Comparison of ENCODE assay signal across 11 cellular contexts in genomic region chr1:116433283-116434257, GRCh38.
DNase-seq lines count a peak whose midpoint lies in the region; ATAC-seq and TF ChIP-seq lines count a peak whose summit lies in the region.
"Had no signal": no experiment of that assay in that cellular context is flagged by ENCODE, and none has a peak within 500 bp of the region (broad histone marks: within the 10 kb centered on the region; RNA-seq: fewer than 3 reads in every experiment).

No MANE protein-coding gene starts in this region.

- CTCF ChIA-PET in RWPE1 (lab: Yijun Ruan, JAX) = no interaction called here

- H3K27me3 Mint-ChIP-seq in stimulated activated memory B cell treated with anti-CD40 and anti-IgM and Interleukin-4, amounts not matched to agents 10 μg/mL and 1 μg/mL and 100 μg/mL, for 72 hours = no peaks in the 10 kb centered on the region

- H3K4me3 ChIP-seq in cardiac fibroblast (replicated peaks in 1 of 2; ENCODE audit: low read depth in 2 of 2, low read length in 2 of 2) = no peak overlapping the region

- H3K9me3 Mint-ChIP-seq in stimulated activated memory B cell treated with anti-CD40 and anti-IgM and Interleukin-4, amounts not matched to agents 10 μg/mL and 1 μg/mL and 100 μg/mL, for 72 hours = no peaks in the 10 kb centered on the region
- H3K9me3 Mint-ChIP-seq: activated B cell treated with CpG ODN at 0.5 μM for 24 hours had no signal

- no peak for TF ChIP-seq CTCF in cardiac fibroblast (IDR thresholded peaks at IDR 0.05; ENCODE audit: low read depth, low read length)
- TF ChIP-seq CTCF in RWPE1 (conservative IDR thresholded peaks at IDR 0.05; ENCODE audit: low read depth) = no peak

- ATAC-seq in stimulated activated memory B cell treated with anti-CD40 and anti-IgM and Interleukin-4, amounts not matched to agents 10 μg/mL and 1 μg/mL and 100 μg/mL, for 72 hours = peak; percentile 41
- ATAC-seq in HG03095 (IDR thresholded peaks at IDR 0.05; ENCODE audit: unreplicated experiment) = no peak

- no peaks in the 10 kb centered on the region for H3K36me3 Mint-ChIP-seq in stimulated activated memory B cell treated with anti-CD40 and anti-IgM and Interleukin-4, amounts not matched to agents 10 μg/mL and 1 μg/mL and 100 μg/mL, for 72 hours

- H3K4me1 Mint-ChIP-seq in stimulated activated memory B cell treated with anti-CD40 and anti-IgM and Interleukin-4, amounts not matched to agents 10 μg/mL and 1 μg/mL and 100 μg/mL, for 72 hours = no peaks in the 10 kb centered on the region
- H3K4me1 Mint-ChIP-seq: activated B cell treated with CpG ODN at 0.5 μM for 24 hours had no signal

- H3K27ac Mint-ChIP-seq in stimulated activated memory B cell treated with anti-CD40 and anti-IgM and Interleukin-4, amounts not matched to agents 10 μg/mL and 1 μg/mL and 100 μg/mL, for 72 hours = no peak overlapping the region
- H3K27ac Mint-ChIP-seq: activated B cell treated with CpG ODN at 0.5 μM for 24 hours had no signal

- H3K27ac ChIP-seq in RWPE1 = no peak overlapping the region

- H3K4me3 Mint-ChIP-seq in stimulated activated memory B cell treated with anti-CD40 and anti-IgM and Interleukin-4, amounts not matched to agents 10 μg/mL and 1 μg/mL and 100 μg/mL, for 72 hours = no peak overlapping the region
- H3K4me3 Mint-ChIP-seq: activated B cell treated with CpG ODN at 0.5 μM for 24 hours had no signal

- DNase-seq in NCI-H2029 (lab: John Stamatoyannopoulos, UW) = peak; percentile 85
- peak; percentile 34 to 40 for DNase-seq in cardiac fibroblast (ENCODE audit: low read depth in 2 of 2)
- DNase-seq in left kidney (ENCODE audit: low read depth, low spot score) = peak; percentile 35
- no peak for DNase-seq in RWPE1 (ENCODE audit: low spot score)
- no peak for DNase-seq in stimulated activated CD4-positive, alpha-beta T cell treated with anti-CD3 and anti-CD28 coated beads, Interleukin-4, amount 100 ng/mL, for 4 hours
- no peak for DNase-seq in AML-193 (lab: John Stamatoyannopoulos, UW)
- DNase-seq: activated B cell treated with CpG ODN at 0.5 μM for 24 hours; effector memory CD4-positive, alpha-beta T cell; NCI-H1436 had no signal

- POLR2A ChIA-PET in RWPE1 (lab: Yijun Ruan, JAX; ENCODE audit: low non-redundant PET) = no interaction called here

Comparison
In these comparisons a context has a peak if more than half of its experiments do, and no peak if none do; other contexts are left out.
1. DNase-seq: peak in NCI-H2029 (single experiment), cardiac fibroblast (2 of 2) and left kidney (single experiment); none in RWPE1 (single experiment), stimulated activated CD4-positive, alpha-beta T cell treated with anti-CD3 and anti-CD28 coated beads, Interleukin-4, amount 100 ng/mL, for 4 hours (0 of 2) and AML-193 (0 of 2).